Comparison of ENCODE assay signal across 13 cellular contexts in genomic region chr4:122762520-122762919, GRCh38. TPM values are rescaled to one million over a fixed set of nuclear protein-coding genes. Genes with fewer than 3 reads are reported as not detected.
A peak's percentile ranks its signal among the peaks of the same experiment; 100 is the strongest.
DNase-seq lines count a peak whose midpoint lies in the region; ATAC-seq and TF ChIP-seq lines count a peak whose summit lies in the region.
"Had no signal": no experiment of that assay in that cellular context is flagged by ENCODE, and none has a peak within 500 bp of the region (broad histone marks: within the 10 kb centered on the region; RNA-seq: fewer than 3 reads in every experiment).

No MANE protein-coding gene starts in this region.

- H3K27ac Mint-ChIP-seq in activated CD4-positive, alpha-beta memory T cell treated with anti-CD3 and anti-CD28 coated beads, Interleukin-2, amount 10 ng/mL, durations not matched to agents 7 days and 5 days: peak overlapping the region; percentile 26
- no peak overlapping the region for H3K27ac Mint-ChIP-seq in neural progenitor cell

- H3K4me1 ChIP-seq in neural progenitor cell: peaks cover 25% of the 10 kb centered on the region
- no peaks in the 10 kb centered on the region for H3K4me1 ChIP-seq in testis
- peaks cover 0 to 7% (median 0%) of the 10 kb centered on the region in 4 donors for H3K4me1 ChIP-seq in sigmoid colon

- peaks cover 2% of the 10 kb centered on the region for H3K27me3 Mint-ChIP-seq in activated CD4-positive, alpha-beta memory T cell treated with anti-CD3 and anti-CD28 coated beads, Interleukin-2, amount 10 ng/mL, durations not matched to agents 7 days and 5 days
- no peaks in the 10 kb centered on the region for H3K27me3 Mint-ChIP-seq in neural progenitor cell (ENCODE audit: insufficient read depth, low read depth)

- H3K9me3 Mint-ChIP-seq in activated CD4-positive, alpha-beta memory T cell treated with anti-CD3 and anti-CD28 coated beads, Interleukin-2, amount 10 ng/mL, durations not matched to agents 7 days and 5 days: no peaks in the 10 kb centered on the region
- H3K9me3 Mint-ChIP-seq in neural progenitor cell: no peaks in the 10 kb centered on the region
- H3K9me3 Mint-ChIP-seq: naive thymus-derived CD8-positive, alpha-beta T cell had no signal

- no peak overlapping the region for H3K9ac ChIP-seq in neural progenitor cell

- H3K9me3 ChIP-seq in neural progenitor cell (ENCODE audit: low read depth) (no peaks in the 10 kb centered on the region), testis (no peaks in the 10 kb centered on the region), sigmoid colon (no peaks in the 10 kb centered on the region)
- H3K9me3 ChIP-seq: transverse colon had no signal

- H3K36me3 ChIP-seq in neural progenitor cell (no peaks in the 10 kb centered on the region), testis (ENCODE audit: low read depth, missing control alignments) (no peaks in the 10 kb centered on the region), sigmoid colon (no peaks in the 10 kb centered on the region)
- H3K36me3 ChIP-seq: transverse colon had no signal

- peaks cover 43% of the 10 kb centered on the region for H3K4me1 Mint-ChIP-seq in activated CD4-positive, alpha-beta memory T cell treated with anti-CD3 and anti-CD28 coated beads, Interleukin-2, amount 10 ng/mL, durations not matched to agents 7 days and 5 days
- H3K4me1 Mint-ChIP-seq in neural progenitor cell: peaks cover 9% of the 10 kb centered on the region

- H3K4me3 Mint-ChIP-seq in activated CD4-positive, alpha-beta memory T cell treated with anti-CD3 and anti-CD28 coated beads, Interleukin-2, amount 10 ng/mL, durations not matched to agents 7 days and 5 days: no peak overlapping the region
- H3K4me3 Mint-ChIP-seq in neural progenitor cell: no peak overlapping the region

- CTCF ChIA-PET in activated CD4-positive, alpha-beta memory T cell treated with anti-CD3 and anti-CD28 coated beads, Interleukin-2, amount 10 ng/mL, durations not matched to agents 7 days and 5 days (lab: Charles Lee): no interaction called here

- POLR2A ChIA-PET in activated CD4-positive, alpha-beta memory T cell treated with anti-CD3 and anti-CD28 coated beads, Interleukin-2, amount 10 ng/mL, durations not matched to agents 7 days and 5 days (lab: Charles Lee): no interaction called here

- no peaks in the 10 kb centered on the region for H4K20me1 ChIP-seq in neural progenitor cell (ENCODE audit: low read depth)

- H3K27me3 ChIP-seq in neural progenitor cell: no peaks in the 10 kb centered on the region
- H3K27me3 ChIP-seq in testis: no peaks in the 10 kb centered on the region
- H3K27me3 ChIP-seq in sigmoid colon: no peaks in the 10 kb centered on the region
- H3K27me3 ChIP-seq: transverse colon had no signal

- no peaks in the 10 kb centered on the region for H3K79me2 ChIP-seq in neural progenitor cell (ENCODE audit: low read depth)

- H3K36me3 Mint-ChIP-seq in activated CD4-positive, alpha-beta memory T cell treated with anti-CD3 and anti-CD28 coated beads, Interleukin-2, amount 10 ng/mL, durations not matched to agents 7 days and 5 days (ENCODE audit: low read depth): no peaks in the 10 kb centered on the region
- H3K36me3 Mint-ChIP-seq in neural progenitor cell: no peaks in the 10 kb centered on the region
- H3K36me3 Mint-ChIP-seq: naive thymus-derived CD8-positive, alpha-beta T cell had no signal

- H3K27ac ChIP-seq in neural progenitor cell (peak overlapping the region; percentile 34), testis (no peak overlapping the region), sigmoid colon (no peak overlapping the region)
- H3K27ac ChIP-seq: HL-60, transverse colon had no signal

- H3K4me2 ChIP-seq in neural progenitor cell: peak overlapping the region; percentile 53

- ATAC-seq in HG03442 (IDR thresholded peaks at IDR 0.05; ENCODE audit: unreplicated experiment): peak; percentile 34

- peak; percentile 83 for DNase-seq in SIG-M5 treated with dmso at 0.1 percent for 504 hours (lab: John Stamatoyannopoulos, UW; ENCODE audit: unreplicated experiment)
- no peak for DNase-seq in SIG-M5 (lab: John Stamatoyannopoulos, UW)
- peak; percentile 29 for DNase-seq in activated CD4-positive, alpha-beta memory T cell treated with anti-CD3 and anti-CD28 coated beads, Interleukin-2, amount 10 ng/mL, durations not matched to agents 7 days and 5 days
- no peak for DNase-seq in neural progenitor cell (ENCODE audit: low spot score)
- DNase-seq in testis: no peak
- DNase-seq in GM19238 (ENCODE audit: insufficient read length, low spot score): no peak
- DNase-seq in sigmoid colon: no peak
- DNase-seq: activated T-cell treated with anti-CD3 and anti-CD28 coated beads, Interleukin-2, amount 50 U/mL, for 48 hours; NCI-H2171; transverse colon had no signal

- TF ChIP-seq CTCF in neural progenitor cell (IDR thresholded peaks at IDR 0.05) (no peak), testis (IDR thresholded peaks at IDR 0.05) (no peak), sigmoid colon (IDR thresholded peaks at IDR 0.05) (no peak)

- WGBS in testis, 2 donors: 71 to 81% methylated on average over 2 of the region's 2 CpGs
- WGBS in sigmoid colon, 2 donors: 42 to 82% methylated on average over 2 of the region's 2 CpGs

- no peak for TF ChIP-seq POLR2A in testis (IDR thresholded peaks at IDR 0.05)
- no peak for TF ChIP-seq POLR2A in sigmoid colon (IDR thresholded peaks at IDR 0.05)

- no peak overlapping the region for H2AFZ ChIP-seq in neural progenitor cell (replicated peaks)

- H3K4me3 ChIP-seq in neural progenitor cell (no peak overlapping the region), testis (no peak overlapping the region), sigmoid colon (no peak overlapping the region)
- H3K4me3 ChIP-seq: transverse colon had no signal

- no peak for TF ChIP-seq EP300 in sigmoid colon (IDR thresholded peaks at IDR 0.05)

- intact Hi-C loops in testis (cut with DNase I; ENCODE audit: low total_unique reads) (no loop called here), sigmoid colon (cut with DNase I) (no loop called here)

- H3F3A ChIP-seq in neural progenitor cell (ENCODE audit: low read depth): peaks cover 12% of the 10 kb centered on the region

RNA-seq across cellular contexts. Expression of gene BBS12, which starts 30.0 kb away (rescaled TPM):
- total RNA-seq in activated CD4-positive, alpha-beta memory T cell treated with anti-CD3 and anti-CD28 coated beads, Interleukin-2, amount 10 ng/mL, durations not matched to agents 7 days and 5 days: 1 to 10 TPM; 3.7 to 5.0 TPM
- total RNA-seq in neural progenitor cell (ENCODE audit: low replicate concordance) (5.9 and 7.7 TPM in 2 replicates), testis (1 to 10 TPM; 5.0 to 7.5 TPM), sigmoid colon (1 to 10 TPM; 2.2 to 5.1 (median 3.8) TPM)
- polyA plus RNA-seq in testis (ENCODE audit: insufficient read depth, low read depth, low replicate concordance) (15.7 TPM), sigmoid colon (1 to 10 TPM; 1.8 to 3.7 (median 1.8) TPM)

Comparison
In these comparisons a context has a peak if more than half of its experiments do, and no peak if none do; other contexts are left out.
1. DNase-seq: peak in SIG-M5 treated with dmso at 0.1 percent for 504 hours (single experiment) and activated CD4-positive, alpha-beta memory T cell treated with anti-CD3 and anti-CD28 coated beads, Interleukin-2, amount 10 ng/mL, durations not matched to agents 7 days and 5 days (single experiment); none in SIG-M5 (single experiment), neural progenitor cell (single experiment), testis (single experiment), GM19238 (single experiment) and sigmoid colon (single experiment).